ENCODE assay signal across 13 cellular contexts in the genomic region with DNA sequence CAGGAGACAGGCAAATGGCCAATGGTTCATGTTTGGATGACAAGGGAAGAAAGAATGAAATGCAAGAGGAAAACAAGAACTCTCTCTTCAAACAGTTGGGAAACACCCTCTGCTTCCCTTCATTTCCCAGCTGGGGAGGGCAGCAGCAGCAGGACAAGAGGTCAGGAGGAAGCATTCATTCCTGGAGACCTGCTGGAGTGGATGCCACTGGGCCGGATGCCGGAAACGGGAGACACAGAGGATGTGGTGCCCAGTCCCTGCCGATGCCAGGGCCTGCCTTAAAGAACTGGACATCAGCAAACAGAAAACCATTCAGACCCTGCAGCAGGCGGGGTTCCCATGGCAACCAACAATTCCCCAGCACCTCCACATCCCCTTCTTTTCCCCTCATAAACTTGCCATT.
A peak's percentile ranks its signal among the peaks of the same experiment; 100 is the strongest.
DNase-seq lines count a peak whose midpoint lies in the region; ATAC-seq, FAIRE-seq and TF ChIP-seq lines count a peak whose summit lies in the region.
"Had no signal": no experiment of that assay in that cellular context is flagged by ENCODE, and none has a peak within 500 bp of the region (broad histone marks: within the 10 kb centered on the region; RNA-seq: fewer than 3 reads in every experiment).

No MANE protein-coding gene starts in this region.

- peak overlapping the region; percentile 49 for H3K27ac ChIP-seq in caudate nucleus (ENCODE audit: low read depth, low read length)
- peak overlapping the region; percentile 43 to 60 for H3K27ac ChIP-seq in right atrium auricular region
- H3K27ac ChIP-seq in psoas muscle = peak overlapping the region; percentile 53

- H3K9me3 ChIP-seq in right atrium auricular region = peaks cover 6 to 12% of the 10 kb centered on the region in 2 donors
- peaks cover 6% of the 10 kb centered on the region for H3K9me3 ChIP-seq in psoas muscle

- H3K27me3 ChIP-seq in right atrium auricular region = no peaks in the 10 kb centered on the region
- no peaks in the 10 kb centered on the region for H3K27me3 ChIP-seq in psoas muscle (ENCODE audit: insufficient read depth in 3 of 3, low read length in 2 of 3)

- peaks cover 0 to 16% of the 10 kb centered on the region in 2 donors for H3K4me1 ChIP-seq in right atrium auricular region
- H3K4me1 ChIP-seq in psoas muscle = peaks cover 12% of the 10 kb centered on the region

- WGBS in psoas muscle, 3 donors = 20 to 30% (median 22%) methylated on average over 5 of the region's 5 CpGs

- H3K36me3 ChIP-seq in right atrium auricular region (no peaks in the 10 kb centered on the region), psoas muscle (ENCODE audit: insufficient read depth in 1 of 2, low read depth in 1 of 2) (no peaks in the 10 kb centered on the region)

- peak; percentile 49 to 90 (median 86) for ATAC-seq in psoas muscle
- no peak for ATAC-seq in HG02763 (IDR thresholded peaks at IDR 0.05; ENCODE audit: unreplicated experiment)
- ATAC-seq in GM19328 (IDR thresholded peaks at IDR 0.05; ENCODE audit: unreplicated experiment) = no peak
- ATAC-seq: activated T-cell treated with anti-CD3 and anti-CD28 coated beads, Interleukin-2, amount 50 U/mL, for 4 hours had no signal

- no peak for FAIRE-seq in urothelium cell line (lab: Jason Lieb, UNC)
- FAIRE-seq: small intestine had no signal

- peak; percentile 36 for DNase-seq in AG08396 (ENCODE audit: low spot score)
- DNase-seq in caudate nucleus (lab: John Stamatoyannopoulos, UW) = peak in 44 of 61 donors; percentile 5 to 77 (median 36)
- peak; percentile 72 for DNase-seq in right atrium auricular region (ENCODE audit: low spot score)
- DNase-seq in psoas muscle = peak; percentile 74 to 85
- DNase-seq in COLO668 (lab: John Stamatoyannopoulos, UW; ENCODE audit: unreplicated experiment) = no peak
- DNase-seq in urothelium cell line (ENCODE audit: low spot score) = no peak
- DNase-seq: activated CD4-positive, CD25-positive, alpha-beta regulatory T cell; activated T-cell treated with anti-CD3 and anti-CD28 coated beads, Interleukin-2, amount 50 U/mL, for 4 hours; NCI-H2081 treated with DMSO at 0.1 percent for 48 hours; small intestine; trophoblast cell had no signal

- no peak overlapping the region for H3K4me3 ChIP-seq in right atrium auricular region
- no peak overlapping the region for H3K4me3 ChIP-seq in psoas muscle

- intact Hi-C loops in psoas muscle (cut with DNase I) = no loop called here

- no peak for TF ChIP-seq CTCF in right atrium auricular region (IDR thresholded peaks at IDR 0.05)
- no peak for TF ChIP-seq CTCF in psoas muscle (IDR thresholded peaks at IDR 0.05)

Comparison
In these comparisons a context has a peak if more than half of its experiments do, and no peak if none do; other contexts are left out.
1. DNase-seq: peak in AG08396 (single experiment), caudate nucleus (44 of 61), right atrium auricular region (single experiment) and psoas muscle (2 of 2); none in COLO668 (single experiment) and urothelium cell line (single experiment).
2. ATAC-seq: peak in psoas muscle (4 of 4); none in HG02763 (single experiment) and GM19328 (single experiment).
3. Peak in every context shown above with its lines, with median percentiles within 50 percentile points of each other: H3K27ac ChIP-seq.